8 cellular contexts compared by ENCODE assay signal in genomic region chr12:4857472-4858291, GRCh38. TPM values are rescaled to one million over a fixed set of nuclear protein-coding genes. Genes with fewer than 3 reads are reported as not detected.
A peak's percentile ranks its signal among the peaks of the same experiment; 100 is the strongest.
DNase-seq lines count a peak whose midpoint lies in the region; ATAC-seq, FAIRE-seq and TF ChIP-seq lines count a peak whose summit lies in the region.

No MANE protein-coding gene starts in this region.

- H3K36me3 ChIP-seq in A673 (ENCODE audit: insufficient read depth, low read length, poor library complexity, severe bottlenecking) = no peaks in the 10 kb centered on the region
- no peaks in the 10 kb centered on the region for H3K36me3 ChIP-seq in endothelial cell of umbilical vein (ENCODE audit: control insufficient read depth in 2 of 2, extremely low read depth in 1 of 2, insufficient read depth in 2 of 2, low read length in 2 of 2)

- peak; percentile 66 for ATAC-seq in GM18868 (IDR thresholded peaks at IDR 0.05; ENCODE audit: unreplicated experiment)
- peak; percentile 86 for ATAC-seq in activated CD8-positive, alpha-beta memory T cell treated with anti-CD3 and anti-CD28 coated beads, Interleukin-2, amount 10 ng/mL, durations not matched to agents 7 days and 5 days

- no peaks in the 10 kb centered on the region for H4K20me1 ChIP-seq in endothelial cell of umbilical vein (replicated peaks; ENCODE audit: control insufficient read depth, extremely low read depth, insufficient read depth, low read length)

- no peak for FAIRE-seq in HTR-8/SVneo (lab: Jason Lieb, UNC)
- FAIRE-seq in endothelial cell of umbilical vein (lab: Jason Lieb, UNC) = peak; percentile 78

- BruUV-seq in A673 (replicated peaks; lab: Mats Ljungman, UMichigan) (no TSS peak), endothelial cell of umbilical vein (replicated peaks; lab: Mats Ljungman, UMichigan) (no TSS peak)

- no peaks in the 10 kb centered on the region for H3K9me3 ChIP-seq in A673 (ENCODE audit: low read depth, low read length, poor library complexity, severe bottlenecking)
- no peaks in the 10 kb centered on the region for H3K9me3 ChIP-seq in endothelial cell of umbilical vein (replicated peaks; ENCODE audit: control insufficient read depth, insufficient read depth, low read length)

- no peaks in the 10 kb centered on the region for H3K9me3 Mint-ChIP-seq in activated CD8-positive, alpha-beta memory T cell treated with anti-CD3 and anti-CD28 coated beads, Interleukin-2, amount 10 ng/mL, durations not matched to agents 7 days and 5 days (ENCODE audit: low read depth)

- H3K27ac ChIP-seq in A673 (ENCODE audit: low read depth, low read length, poor library complexity, severe bottlenecking) (no peak overlapping the region), endothelial cell of umbilical vein (ENCODE audit: insufficient read depth, low read depth, low read length) (no peak overlapping the region)

- peak overlapping the region; percentile 25 for H3K4me3 Mint-ChIP-seq in activated CD8-positive, alpha-beta memory T cell treated with anti-CD3 and anti-CD28 coated beads, Interleukin-2, amount 10 ng/mL, durations not matched to agents 7 days and 5 days

- H3K4me1 ChIP-seq in A673 (ENCODE audit: insufficient read depth, low read length, poor library complexity, severe bottlenecking) = no peaks in the 10 kb centered on the region
- H3K4me1 ChIP-seq in endothelial cell of umbilical vein (ENCODE audit: control insufficient read depth, extremely low read depth, insufficient read depth, low read length) = no peaks in the 10 kb centered on the region

- H3K79me2 ChIP-seq in endothelial cell of umbilical vein (ENCODE audit: control insufficient read depth, insufficient read depth, low read length) = no peaks in the 10 kb centered on the region

- POLR2A ChIA-PET in A673 (lab: Charles Lee; ENCODE audit: low non-redundant PET) = no interaction called here
- POLR2A ChIA-PET in endothelial cell of umbilical vein (lab: Charles Lee) = interaction anchor here (0.5 kb wide), 1 partner anchor 134 kb away, joined by 4 read pairs; no protein-coding TSS in a partner anchor

- H3K27me3 ChIP-seq in A673 (replicated peaks; ENCODE audit: insufficient read depth, low read depth, low read length, poor library complexity) (peaks cover 57% of the 10 kb centered on the region), endothelial cell of umbilical vein (ENCODE audit: control insufficient read depth in 2 of 2, insufficient read depth in 2 of 2, low read length in 2 of 2) (peaks cover 0 to 6% of the 10 kb centered on the region in 2 experiments)

- no peak overlapping the region for H3K9ac ChIP-seq in endothelial cell of umbilical vein (replicated peaks; ENCODE audit: extremely low read depth, insufficient read depth, low read length)

- peak; percentile 79 for DNase-seq in A673 (ENCODE audit: low spot score)
- peak; percentile 81 for DNase-seq in HTR-8/SVneo (ENCODE audit: insufficient read length, low spot score)
- DNase-seq in NK-92 (lab: John Stamatoyannopoulos, UW; ENCODE audit: unreplicated experiment) = peak; percentile 4
- peak; percentile 84 for DNase-seq in activated CD8-positive, alpha-beta memory T cell treated with anti-CD3 and anti-CD28 coated beads, Interleukin-2, amount 10 ng/mL, durations not matched to agents 7 days and 5 days
- peak; percentile 63 for DNase-seq in endothelial cell of umbilical vein (ENCODE audit: low read depth, low spot score)
- DNase-seq in middle frontal gyrus (ENCODE audit: extremely low spot score, low spot score) = peak; percentile 60
- peak; percentile 28 to 44 for DNase-seq in stimulated activated CD8-positive, alpha-beta memory T cell treated with anti-CD3 and anti-CD28 coated beads, Interleukin-4, amount 100 ng/mL, for 1 hour (ENCODE audit: low read depth in 2 of 2, low spot score in 1 of 2)

- H3K9me1 ChIP-seq in endothelial cell of umbilical vein (replicated peaks; ENCODE audit: control insufficient read depth, extremely low read depth, insufficient read depth, low read length) = no peaks in the 10 kb centered on the region

- H3K4me3 ChIP-seq in A673 (ENCODE audit: low read depth, low read length, poor library complexity, severe bottlenecking) = no peak overlapping the region
- no peak overlapping the region for H3K4me3 ChIP-seq in endothelial cell of umbilical vein (replicated peaks in 1 of 3; ENCODE audit: insufficient read depth in 1 of 3, low read depth in 1 of 3, low read length in 3 of 3)

- dilution Hi-C loops in endothelial cell of umbilical vein (cut with MboI; ENCODE audit: extremely low pct_ligation_motif_present, low sequenced_read_pairs) = no loop called here

- CTCF ChIA-PET in A673 (lab: Charles Lee) = interaction anchor here (1.1 to 1.5 kb wide), 5 partner anchors 9 to 149 kb away, joined by 3 to 11 read pairs (median 3); no protein-coding TSS in a partner anchor
- CTCF ChIA-PET in activated CD8-positive, alpha-beta memory T cell treated with anti-CD3 and anti-CD28 coated beads, Interleukin-2, amount 10 ng/mL, durations not matched to agents 7 days and 5 days (lab: Charles Lee) = interaction anchor here (0.7 to 6.8 kb wide), 43 partner anchors 8 to 1161 kb away, joined by 3 to 101 read pairs (median 4); partner anchors contain the start of gene KCNA1
- CTCF ChIA-PET in endothelial cell of umbilical vein (lab: Charles Lee) = interaction anchor here (0.7 to 7.5 kb wide), 35 partner anchors 8 to 227 kb away, joined by 3 to 94 read pairs (median 4); partner anchors contain the start of gene KCNA1

- peaks cover 39% of the 10 kb centered on the region for H3K27me3 Mint-ChIP-seq in activated CD8-positive, alpha-beta memory T cell treated with anti-CD3 and anti-CD28 coated beads, Interleukin-2, amount 10 ng/mL, durations not matched to agents 7 days and 5 days

- no peak overlapping the region for H3K4me2 ChIP-seq in endothelial cell of umbilical vein (ENCODE audit: insufficient read depth, low read length)

- H3K36me3 Mint-ChIP-seq in activated CD8-positive, alpha-beta memory T cell treated with anti-CD3 and anti-CD28 coated beads, Interleukin-2, amount 10 ng/mL, durations not matched to agents 7 days and 5 days = no peaks in the 10 kb centered on the region

- H2AFZ ChIP-seq in endothelial cell of umbilical vein (ENCODE audit: low read depth, low read length) = peak overlapping the region; percentile 4

- TF ChIP-seq CTCF in A673 (conservative IDR thresholded peaks at IDR 0.05; ENCODE audit: low read depth, low read length) (peak; percentile 95), endothelial cell of umbilical vein (IDR thresholded peaks at IDR 0.05; ENCODE audit: extremely low read depth in 1 of 2, insufficient read depth in 1 of 2, low read depth in 1 of 2, low read length in 2 of 2) (peak; percentile 81 to 92)

- peaks cover 15% of the 10 kb centered on the region for H3K4me1 Mint-ChIP-seq in activated CD8-positive, alpha-beta memory T cell treated with anti-CD3 and anti-CD28 coated beads, Interleukin-2, amount 10 ng/mL, durations not matched to agents 7 days and 5 days

- intact Hi-C loops in A673 (cut with micrococcal nuclease; ENCODE audit: unreplicated experiment) (loop anchor here (2.0 kb wide), 2 partner anchors 145 to 227 kb away; no protein-coding TSS in a partner anchor), endothelial cell of umbilical vein (cut with micrococcal nuclease) (loop anchor here (1.0 kb wide), 1 partner anchor 227 kb away; no protein-coding TSS in a partner anchor)

- H3K27ac Mint-ChIP-seq in activated CD8-positive, alpha-beta memory T cell treated with anti-CD3 and anti-CD28 coated beads, Interleukin-2, amount 10 ng/mL, durations not matched to agents 7 days and 5 days = no peak overlapping the region

- no peak for TF ChIP-seq POLR2A in endothelial cell of umbilical vein (IDR thresholded peaks at IDR 0.05; ENCODE audit: low read depth, low read length)

TF ChIP-seq in endothelial cell of umbilical vein, 7 proteins besides CTCF, POLR2A, EP300 and RAD21:
- TF ChIP-seq EZH2 (IDR thresholded peaks at IDR 0.05; ENCODE audit: borderline replicate concordance, low read depth, low read length, severe bottlenecking) = no peak
- TF ChIP-seq, protein P1, sequence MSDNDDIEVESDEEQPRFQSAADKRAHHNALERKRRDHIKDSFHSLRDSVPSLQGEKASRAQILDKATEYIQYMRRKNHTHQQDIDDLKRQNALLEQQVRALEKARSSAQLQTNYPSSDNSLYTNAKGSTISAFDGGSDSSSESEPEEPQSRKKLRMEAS (IDR thresholded peaks at IDR 0.05; ENCODE audit: insufficient read depth, insufficient read length) = no peak
- TF ChIP-seq GATA2 (IDR thresholded peaks at IDR 0.05; ENCODE audit: insufficient read depth, insufficient read length, low read depth, low read length) = no peak
- TF ChIP-seq FOS (IDR thresholded peaks at IDR 0.05; ENCODE audit: borderline replicate concordance, insufficient read depth, low read length) = no peak
- TF ChIP-seq JUN (IDR thresholded peaks at IDR 0.05; ENCODE audit: borderline replicate concordance, insufficient read depth, insufficient read length, low read depth) = no peak
- no peak for TF ChIP-seq MYC (IDR thresholded peaks at IDR 0.05; ENCODE audit: low read depth, low read length)
- TF ChIP-seq POLR2AphosphoS5 (IDR thresholded peaks at IDR 0.05; ENCODE audit: insufficient read depth, low read depth, low read length) = no peak
TF ChIP-seq in endothelial cell of umbilical vein: peak in this region for 0.

RNA-seq across cellular contexts. Expression of gene KCNA1, which starts 52.0 kb away (rescaled TPM):
- not detected in 2 replicates for total RNA-seq in A673 (2021)
- not detected for total RNA-seq in activated CD8-positive, alpha-beta memory T cell treated with anti-CD3 and anti-CD28 coated beads, Interleukin-2, amount 10 ng/mL, durations not matched to agents 7 days and 5 days
- total RNA-seq in endothelial cell of umbilical vein = not detected in 2 replicates
- polyA plus RNA-seq in endothelial cell of umbilical vein = not detected in 2 replicates
- polyA plus RNA-seq in endothelial cell of umbilical vein (2011; cell fraction: cytosol; rRNA removed) = not detected in 2 replicates
- polyA plus RNA-seq in endothelial cell of umbilical vein (2011; cell fraction: nucleus; rRNA removed) = not detected in 2 replicates
- not detected in 2 replicates for polyA plus RNA-seq in endothelial cell of umbilical vein (2012)
- polyA minus RNA-seq in endothelial cell of umbilical vein = not detected in 2 replicates
- not detected for polyA minus RNA-seq in endothelial cell of umbilical vein (2011; cell fraction: cytosol; rRNA and poly(A)+ RNA removed)
- polyA minus RNA-seq in endothelial cell of umbilical vein (2011; cell fraction: nucleus; rRNA and poly(A)+ RNA removed) = not detected in 2 replicates

Comparison
In these comparisons a context has a peak if more than half of its experiments do, and no peak if none do; other contexts are left out.
1. DNase-seq: peak in every context shown above with its lines; median percentile 84 in activated CD8-positive, alpha-beta memory T cell treated with anti-CD3 and anti-CD28 coated beads, Interleukin-2, amount 10 ng/mL, durations not matched to agents 7 days and 5 days; 81 in HTR-8/SVneo; 79 in A673; 63 in endothelial cell of umbilical vein; 60 in middle frontal gyrus; 36 in stimulated activated CD8-positive, alpha-beta memory T cell treated with anti-CD3 and anti-CD28 coated beads, Interleukin-4, amount 100 ng/mL, for 1 hour; 4 in NK-92.